In the genomic region with DNA sequence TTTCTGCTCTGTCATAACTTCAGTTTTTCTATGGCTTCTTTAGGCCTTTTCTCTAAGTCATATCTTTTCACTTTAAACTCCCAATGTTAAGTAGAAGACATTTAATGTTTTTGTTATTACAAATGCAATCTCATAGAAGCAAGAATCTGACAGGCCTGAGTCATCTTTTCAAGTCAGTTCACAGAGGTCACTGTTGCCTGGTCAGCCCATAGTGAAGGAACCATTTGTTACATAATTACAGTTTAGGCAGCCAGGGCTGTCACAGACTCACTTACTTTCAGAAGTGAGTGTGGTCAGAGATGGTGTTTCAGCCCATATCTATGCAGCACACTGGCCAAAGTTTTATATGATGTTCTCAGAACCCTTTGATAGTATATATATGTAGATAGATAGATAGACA, we compare ENCODE assay signal across 13 cellular contexts. TPM values are rescaled to one million over a fixed set of nuclear protein-coding genes. Genes with fewer than 3 reads are reported as not detected.
A peak's percentile ranks its signal among the peaks of the same experiment; 100 is the strongest.
DNase-seq lines count a peak whose midpoint lies in the region; ATAC-seq and TF ChIP-seq lines count a peak whose summit lies in the region.
"Had no signal": no experiment of that assay in that cellular context is flagged by ENCODE, and none has a peak within 500 bp of the region (broad histone marks: within the 10 kb centered on the region; RNA-seq: fewer than 3 reads in every experiment).

No MANE protein-coding gene starts in this region.

- no peaks in the 10 kb centered on the region for H3K36me3 ChIP-seq in aorta (ENCODE audit: control insufficient read depth in 1 of 2, insufficient read depth in 2 of 2, low read length in 1 of 2)
- no peaks in the 10 kb centered on the region for H3K36me3 ChIP-seq in CD8-positive, alpha-beta T cell (ENCODE audit: insufficient read depth, low read length)

- no peaks in the 10 kb centered on the region for H3K4me1 ChIP-seq in aorta (ENCODE audit: control insufficient read depth in 1 of 2, insufficient read depth in 2 of 2, low read length in 2 of 2)
- no peaks in the 10 kb centered on the region for H3K4me1 ChIP-seq in CD8-positive, alpha-beta T cell (ENCODE audit: insufficient read depth, low read length)

- H3K4me3 ChIP-seq in choroid plexus epithelial cell (ENCODE audit: low read depth, low read length) (no peak overlapping the region), aorta (ENCODE audit: low read length in 2 of 2) (no peak overlapping the region)
- H3K4me3 ChIP-seq in CD8-positive, alpha-beta T cell (ENCODE audit: low read depth, low read length) = no peak overlapping the region

- no peaks in the 10 kb centered on the region for H3K36me3 Mint-ChIP-seq in nephron (ENCODE audit: low read depth)
- H3K36me3 Mint-ChIP-seq in CD8-positive, alpha-beta T cell = no peaks in the 10 kb centered on the region
- H3K36me3 Mint-ChIP-seq: CD4-positive, CD25-positive, alpha-beta regulatory T cell had no signal

- H3K4me3 Mint-ChIP-seq in nephron = no peak overlapping the region
- no peak overlapping the region for H3K4me3 Mint-ChIP-seq in CD8-positive, alpha-beta T cell
- H3K4me3 Mint-ChIP-seq: CD4-positive, CD25-positive, alpha-beta regulatory T cell had no signal

- POLR2A ChIA-PET in CD8-positive, alpha-beta T cell (lab: Charles Lee) = no interaction called here

- intact Hi-C loops in aorta (cut with DNase I) = no loop called here
- intact Hi-C loops in CD8-positive, alpha-beta T cell (cut with DNase I, micrococcal nuclease) = no loop called here

- CTCF ChIA-PET in CD8-positive, alpha-beta T cell (lab: Charles Lee) = no interaction called here

- DNase-seq in EH (ENCODE audit: low read depth) (peak; percentile 90), NCI-H2227 (lab: John Stamatoyannopoulos, UW; ENCODE audit: unreplicated experiment) (peak; percentile 4), choroid plexus epithelial cell (ENCODE audit: low read depth) (peak; percentile 83), NOMO-1 treated with dmso at 0.1 percent for 144 hours (lab: John Stamatoyannopoulos, UW; ENCODE audit: unreplicated experiment) (no peak), aorta (no peak), NCI-H1105 treated with DMSO at 0.1 percent for 48 hours (lab: John Stamatoyannopoulos, UW) (no peak)
- no peak for DNase-seq in CD8-positive, alpha-beta T cell
- DNase-seq: CD4-positive, CD25-positive, alpha-beta regulatory T cell; NCI-H2029 treated with DMSO at 0.1 percent for 48 hours; right cardiac atrium; T-helper 1 cell had no signal

- H3K27ac Mint-ChIP-seq in nephron = peak overlapping the region; percentile 50 to 70 (median 57)
- no peak overlapping the region for H3K27ac Mint-ChIP-seq in CD8-positive, alpha-beta T cell
- H3K27ac Mint-ChIP-seq: CD4-positive, CD25-positive, alpha-beta regulatory T cell had no signal

- no peak for TF ChIP-seq CTCF in choroid plexus epithelial cell (conservative IDR thresholded peaks at IDR 0.05; ENCODE audit: low read depth, low read length)
- TF ChIP-seq CTCF in nephron (IDR thresholded peaks at IDR 0.05; ENCODE audit: unreplicated experiment in 3 of 3) = no peak
- TF ChIP-seq CTCF in CD8-positive, alpha-beta T cell (IDR thresholded peaks at IDR 0.05) = no peak

- no peak for ATAC-seq in aorta (ENCODE audit: low FRiP score)
- no peak for ATAC-seq in CD8-positive, alpha-beta T cell
- ATAC-seq: right cardiac atrium had no signal

- H3K27ac ChIP-seq in aorta (ENCODE audit: low read depth in 1 of 2, low read length in 2 of 2) = no peak overlapping the region
- H3K27ac ChIP-seq in CD8-positive, alpha-beta T cell (ENCODE audit: low read depth, low read length) = no peak overlapping the region

- H3K9me3 ChIP-seq in aorta (ENCODE audit: control insufficient read depth, low read length) = peaks cover under 1% of the 10 kb centered on the region
- no peaks in the 10 kb centered on the region for H3K9me3 ChIP-seq in CD8-positive, alpha-beta T cell (ENCODE audit: low read length)

- H3K4me1 Mint-ChIP-seq in nephron = peaks cover 6% of the 10 kb centered on the region
- H3K4me1 Mint-ChIP-seq in CD8-positive, alpha-beta T cell (ENCODE audit: low read depth) = no peaks in the 10 kb centered on the region
- H3K4me1 Mint-ChIP-seq: CD4-positive, CD25-positive, alpha-beta regulatory T cell had no signal

- no peaks in the 10 kb centered on the region for H3K27me3 Mint-ChIP-seq in nephron (ENCODE audit: low read depth)
- peaks cover 4% of the 10 kb centered on the region for H3K27me3 Mint-ChIP-seq in CD8-positive, alpha-beta T cell (ENCODE audit: low read depth)
- H3K27me3 Mint-ChIP-seq: CD4-positive, CD25-positive, alpha-beta regulatory T cell had no signal

- H3K27me3 ChIP-seq in aorta (ENCODE audit: control insufficient read depth in 1 of 2, insufficient read depth in 2 of 2, low read length in 1 of 2) = no peaks in the 10 kb centered on the region
- H3K27me3 ChIP-seq in CD8-positive, alpha-beta T cell (ENCODE audit: insufficient read depth, low read length) = no peaks in the 10 kb centered on the region

- H3K9me3 Mint-ChIP-seq in nephron = peaks cover 6% of the 10 kb centered on the region
- H3K9me3 Mint-ChIP-seq in CD8-positive, alpha-beta T cell = no peaks in the 10 kb centered on the region

RNA-seq across cellular contexts. Expression of gene CCER1, which starts 46.5 kb away (rescaled TPM):
- total RNA-seq in aorta = not detected
- not detected for polyA plus RNA-seq in aorta
- total RNA-seq in CD8-positive, alpha-beta T cell = not detected
- total RNA-seq: CD4-positive, CD25-positive, alpha-beta regulatory T cell; epithelial cell of proximal tubule; right cardiac atrium had no signal
- polyA plus RNA-seq: CD4-positive, CD25-positive, alpha-beta regulatory T cell; right cardiac atrium had no signal

Comparison
In these comparisons a context has a peak if more than half of its experiments do, and no peak if none do; other contexts are left out.
1. DNase-seq: peak in EH (single experiment), NCI-H2227 (single experiment) and choroid plexus epithelial cell (single experiment); none in NOMO-1 treated with dmso at 0.1 percent for 144 hours (single experiment), aorta (0 of 2), NCI-H1105 treated with DMSO at 0.1 percent for 48 hours (single experiment) and CD8-positive, alpha-beta T cell (0 of 7).